Comparison of ENCODE assay signal across 1 cellular context in genomic region chr4:177391953-177392352, GRCh38.
TF ChIP-seq lines count a peak whose summit lies in the region.

No MANE protein-coding gene starts in this region.

TF ChIP-seq in HepG2, 621 proteins besides CTCF, POLR2A, EP300 and RAD21 (continued from another document):
- TF ChIP-seq SKIL (CRISPR knock-in tag; IDR thresholded peaks at IDR 0.05; ENCODE audit: borderline replicate concordance) (no peak), ZNF546 (CRISPR knock-in tag; conservative IDR thresholded peaks at IDR 0.05) (no peak), NFYB (CRISPR knock-in tag; IDR thresholded peaks at IDR 0.05) (no peak), AKNA (CRISPR knock-in tag; IDR thresholded peaks at IDR 0.05; ENCODE audit: borderline replicate concordance) (no peak), ETV5 (CRISPR knock-in tag; IDR thresholded peaks at IDR 0.05; ENCODE audit: borderline replicate concordance) (peak; percentile 33; the same call in 1 of the 2 replicates), LBX2 (CRISPR knock-in tag; IDR thresholded peaks at IDR 0.05; ENCODE audit: borderline replicate concordance) (no peak), AFF4 (CRISPR knock-in tag; IDR thresholded peaks at IDR 0.05) (no peak), PCBP2 (optimal IDR thresholded peaks at IDR 0.05; ENCODE audit: low read depth, low read length, poor library complexity, severe bottlenecking) (no peak), SOX5 (CRISPR knock-in tag; IDR thresholded peaks at IDR 0.05; ENCODE audit: borderline replicate concordance) (peak; percentile 77), POLR2AphosphoS5 (IDR thresholded peaks at IDR 0.05; ENCODE audit: low read depth, low read length) (no peak), MXD4 (CRISPR knock-in tag; IDR thresholded peaks at IDR 0.05) (0 out of 2 replicates have a peak, but pooled peaks have one; percentile 29), ZBTB3 (CRISPR knock-in tag; IDR thresholded peaks at IDR 0.05; ENCODE audit: borderline replicate concordance, low read depth) (no peak), FOXA1 (IDR thresholded peaks at IDR 0.05) (no peak), FOXA1 (CRISPR knock-in tag; IDR thresholded peaks at IDR 0.05) (0 out of 2 replicates have a peak, but pooled peaks have one; percentile 19), MXD3 (CRISPR knock-in tag; IDR thresholded peaks at IDR 0.05) (no peak), THRA (CRISPR knock-in tag; IDR thresholded peaks at IDR 0.05; ENCODE audit: borderline replicate concordance) (no peak), PAXIP1 (CRISPR knock-in tag; conservative IDR thresholded peaks at IDR 0.05) (peak; percentile 63), TBL1XR1 (IDR thresholded peaks at IDR 0.05; ENCODE audit: borderline replicate concordance, low read length, partially characterized antibody) (no peak), ZNF253 (CRISPR knock-in tag; IDR thresholded peaks at IDR 0.05; ENCODE audit: borderline replicate concordance) (no peak), MEF2D (CRISPR knock-in tag; IDR thresholded peaks at IDR 0.05) (no peak), PLSCR1 (CRISPR knock-in tag; IDR thresholded peaks at IDR 0.05; ENCODE audit: borderline replicate concordance) (no peak), RARA (CRISPR knock-in tag; IDR thresholded peaks at IDR 0.05) (peak; percentile 39; the same call in 1 of the 2 replicates), ZNF281 (CRISPR knock-in tag; IDR thresholded peaks at IDR 0.05; ENCODE audit: borderline replicate concordance) (no peak), CREB1 (IDR thresholded peaks at IDR 0.05) (no peak), CREB1 (CRISPR knock-in tag; IDR thresholded peaks at IDR 0.05) (peak; percentile 61), TRIM22 (IDR thresholded peaks at IDR 0.05) (no peak), ZNF547 (CRISPR knock-in tag; IDR thresholded peaks at IDR 0.05) (no peak), ZNF362 (CRISPR knock-in tag; IDR thresholded peaks at IDR 0.05; ENCODE audit: borderline replicate concordance) (no peak), ZNF331 (CRISPR knock-in tag; IDR thresholded peaks at IDR 0.05) (no peak), KAT8 (CRISPR knock-in tag; IDR thresholded peaks at IDR 0.05) (peak; percentile 27; the same call in 1 of the 2 replicates), CEBPB (IDR thresholded peaks at IDR 0.05; ENCODE audit: borderline replicate concordance, low read depth, low read length) (peak; percentile 79)
